Comparison of ENCODE assay signal across 1 cellular context in genomic region chr9:93127395-93127911, GRCh38.
TF ChIP-seq lines count a peak whose summit lies in the region.

No MANE protein-coding gene starts in this region.

TF ChIP-seq in HCT116, 20 proteins besides CTCF, POLR2A, EP300 and RAD21 (continued from another document):
- TF ChIP-seq REST (IDR thresholded peaks at IDR 0.05; ENCODE audit: low read depth), result no peak
- TF ChIP-seq EZH2 (IDR thresholded peaks at IDR 0.05), result no peak
- TF ChIP-seq FOSL1 (IDR thresholded peaks at IDR 0.05; ENCODE audit: low read depth), result no peak
- TF ChIP-seq SP1 (IDR thresholded peaks at IDR 0.05; ENCODE audit: low read depth), result no peak
- no peak for TF ChIP-seq SRF (IDR thresholded peaks at IDR 0.05; ENCODE audit: low read depth)
- no peak for TF ChIP-seq EGR1 (IDR thresholded peaks at IDR 0.05; ENCODE audit: low read depth)
- TF ChIP-seq EZH2phosphoT487 (IDR thresholded peaks at IDR 0.05; ENCODE audit: borderline replicate concordance), result no peak
- no peak for TF ChIP-seq CEBPB (IDR thresholded peaks at IDR 0.05; ENCODE audit: low read depth)
- TF ChIP-seq TCF7L2 (IDR thresholded peaks at IDR 0.05; ENCODE audit: borderline replicate concordance, extremely low read depth, insufficient read depth, insufficient read length), result no peak
- TF ChIP-seq CBX3 (IDR thresholded peaks at IDR 0.05; ENCODE audit: low read depth), result no peak
- no peak for TF ChIP-seq ELF1 (IDR thresholded peaks at IDR 0.05; ENCODE audit: borderline replicate concordance, low read depth)
- TF ChIP-seq ZBTB33 (IDR thresholded peaks at IDR 0.05; ENCODE audit: extremely low read depth, insufficient replicate concordance, low read length), result no peak
- TF ChIP-seq ZNF274 (IDR thresholded peaks at IDR 0.05; ENCODE audit: low read depth, low read length), result no peak
TF ChIP-seq in HCT116: peak in this region for 0.
